8 cellular contexts compared by ENCODE assay signal in genomic region chr12:49548822-49549648, GRCh38. TPM values are rescaled to one million over a fixed set of nuclear protein-coding genes. Genes with fewer than 3 reads are reported as not detected.
DNase-seq lines count a peak whose midpoint lies in the region; TF ChIP-seq lines count a peak whose summit lies in the region.

No MANE protein-coding gene starts in this region.

- H3K27ac ChIP-seq in MM.1S (ENCODE audit: low read length), result no peak overlapping the region
- no peak overlapping the region for H3K27ac ChIP-seq in coronary artery

- H3K4me3 ChIP-seq in MM.1S (ENCODE audit: low read length) (peak overlapping the region; percentile 22; the same call in 1 of the 2 replicates), coronary artery (peak overlapping the region; percentile 68)

- peaks cover 15% of the 10 kb centered on the region for H3K4me1 Mint-ChIP-seq in mesothelial cell of epicardium

- peak overlapping the region; percentile 57 for H3K4me3 Mint-ChIP-seq in mesothelial cell of epicardium

- no peak overlapping the region for H3K27ac Mint-ChIP-seq in mesothelial cell of epicardium

- H3K9me2 ChIP-seq in MM.1S (replicated peaks; ENCODE audit: insufficient read depth, low read length), result no peaks in the 10 kb centered on the region

- H3F3A ChIP-seq in MM.1S (ENCODE audit: insufficient read depth, low read length), result no peaks in the 10 kb centered on the region

- no peaks in the 10 kb centered on the region for H4K20me1 ChIP-seq in MM.1S (ENCODE audit: insufficient read depth, low read length)

- H3K27me3 Mint-ChIP-seq in mesothelial cell of epicardium (ENCODE audit: low read depth), result peaks cover 52% of the 10 kb centered on the region

- peak overlapping the region; percentile 67 for H2AFZ ChIP-seq in MM.1S (ENCODE audit: low read length)

- H3K4me2 ChIP-seq in MM.1S (ENCODE audit: low read depth, low read length), result peak overlapping the region; percentile 50

- H3K36me3 ChIP-seq in MM.1S (replicated peaks; ENCODE audit: insufficient read depth, low read length), result no peaks in the 10 kb centered on the region

- DNase-seq in AG09319 (ENCODE audit: extremely low read depth, low read depth), result no peak
- DNase-seq in MM.1S, result no peak
- DNase-seq in coronary artery (ENCODE audit: low spot score), result no peak
- DNase-seq in mesothelial cell of epicardium (ENCODE audit: low spot score in 2 of 2, unreplicated experiment in 2 of 2), result peak in 1 of 2 experiments; percentile 58
- no peak for DNase-seq in SKM-1 (lab: John Stamatoyannopoulos, UW; ENCODE audit: unreplicated experiment)
- DNase-seq in NCI-H524 (lab: John Stamatoyannopoulos, UW), result no peak
- DNase-seq in DMS114 treated with DMSO at 0.1 percent for 48 hours (lab: John Stamatoyannopoulos, UW; ENCODE audit: unreplicated experiment), result no peak
- DNase-seq in NCI-H2107 (lab: John Stamatoyannopoulos, UW), result no peak

- no peaks in the 10 kb centered on the region for H3K36me3 Mint-ChIP-seq in mesothelial cell of epicardium

- H3K9me3 ChIP-seq in MM.1S (replicated peaks; ENCODE audit: insufficient read depth, low read length), result no peaks in the 10 kb centered on the region

- H3K79me2 ChIP-seq in MM.1S (ENCODE audit: low read length), result no peaks in the 10 kb centered on the region

- no peaks in the 10 kb centered on the region for H3K4me1 ChIP-seq in MM.1S (ENCODE audit: low read length)

- peaks cover 54% of the 10 kb centered on the region for H3K27me3 ChIP-seq in MM.1S (replicated peaks; ENCODE audit: insufficient read depth, low read length)

- no peaks in the 10 kb centered on the region for H3K9me3 Mint-ChIP-seq in mesothelial cell of epicardium

- no peak overlapping the region for H3K9ac ChIP-seq in MM.1S (ENCODE audit: low read length)

- peak; percentile 38 for TF ChIP-seq CTCF in AG09319 (IDR thresholded peaks at IDR 0.05; ENCODE audit: low read depth, low read length)
- peak; percentile 21 for TF ChIP-seq CTCF in MM.1S (IDR thresholded peaks at IDR 0.05; ENCODE audit: low read length)
- TF ChIP-seq CTCF in coronary artery (IDR thresholded peaks at IDR 0.05), result peak; percentile 45
- TF ChIP-seq CTCF in mesothelial cell of epicardium (IDR thresholded peaks at IDR 0.05; ENCODE audit: unreplicated experiment), result no peak

RNA-seq across cellular contexts. Expression of gene KCNH3, which starts 10.2 kb away (rescaled TPM):
- 1.8 to 2.5 TPM (median 2.3 TPM) in 3 replicates for total RNA-seq in mesothelial cell of epicardium

RNA-seq across cellular contexts. Expression of gene MCRS1, which starts 18.9 kb away (rescaled TPM):
- 65.6 to 72.4 TPM (median 68.1 TPM) in 3 replicates for total RNA-seq in mesothelial cell of epicardium

RNA-seq across cellular contexts. Expression of gene FAM186B, which starts 56.4 kb away (rescaled TPM):
- 0.29 to 0.50 TPM (median 0.40 TPM) in 3 replicates for total RNA-seq in mesothelial cell of epicardium
